In the genomic region with DNA sequence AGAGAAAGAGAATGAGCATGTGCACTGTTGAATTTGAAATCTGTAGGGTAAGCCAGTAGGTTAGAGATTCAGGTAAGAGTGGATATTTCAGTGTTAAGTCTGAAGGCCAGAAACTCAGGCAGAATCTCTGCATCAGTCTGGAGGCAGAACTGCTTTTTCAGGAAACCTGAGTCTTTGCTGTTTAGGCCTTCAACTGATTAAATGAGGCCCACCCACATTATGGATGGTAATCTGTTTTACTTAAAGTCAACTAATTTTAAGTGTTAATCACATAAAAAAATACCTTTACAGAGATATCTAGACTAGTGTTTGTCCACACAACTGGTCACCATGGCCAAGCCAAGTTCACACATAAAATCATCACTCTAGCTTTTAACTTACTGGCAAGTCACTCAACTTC, we compare ENCODE assay signal across 2 cellular contexts.
TF ChIP-seq lines count a peak whose summit lies in the region.

No MANE protein-coding gene starts in this region.

TF ChIP-seq in HEK293, 187 proteins besides CTCF, POLR2A, EP300 and RAD21:
- TF ChIP-seq ZBTB21 (tag by site-specific recombination; IDR thresholded peaks at IDR 0.05) (no peak), ZNF10 (tag by site-specific recombination; IDR thresholded peaks at IDR 0.05) (peak; percentile 95)
TF ChIP-seq in HEK293: peak in this region for 1.

TF ChIP-seq in K562, 482 proteins besides CTCF, POLR2A, EP300 and RAD21:
- no peak for TF ChIP-seq BRCA1 (IDR thresholded peaks at IDR 0.05)
- no peak for TF ChIP-seq BRCA1 (CRISPR knock-in tag; IDR thresholded peaks at IDR 0.05)
- no peak for TF ChIP-seq ZNF717 (CRISPR knock-in tag; IDR thresholded peaks at IDR 0.05)
- TF ChIP-seq ZNF134 (CRISPR knock-in tag; conservative IDR thresholded peaks at IDR 0.05): peak; percentile 92
